In the genomic region with DNA sequence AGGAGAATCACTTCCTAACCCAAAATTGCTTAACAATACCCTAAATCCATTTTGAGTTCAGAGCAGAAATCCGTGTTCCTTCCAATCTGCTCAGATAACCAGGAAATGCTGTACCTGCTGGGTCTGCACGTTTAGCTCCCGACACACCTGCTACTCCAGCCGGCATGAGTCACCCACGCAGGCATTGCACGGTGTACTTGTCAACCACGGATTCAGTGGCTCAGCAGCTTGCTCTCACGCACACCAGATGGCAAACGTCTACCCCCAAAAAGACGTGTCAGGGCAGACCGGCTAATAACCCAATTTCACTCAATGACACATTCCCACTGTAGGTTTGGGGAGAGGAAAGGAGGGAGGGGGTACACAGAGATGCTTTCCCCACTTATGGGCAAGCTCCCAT, we compare ENCODE assay signal across 1 cellular context.
TF ChIP-seq lines count a peak whose summit lies in the region.

No MANE protein-coding gene starts in this region.

TF ChIP-seq in GM12878, 131 proteins besides CTCF, POLR2A, EP300 and RAD21 (continued from another document and continues in another):
- no peak for TF ChIP-seq CUX1 (IDR thresholded peaks at IDR 0.05; ENCODE audit: insufficient replicate concordance, low read depth, low read length)
- TF ChIP-seq GABPA (IDR thresholded peaks at IDR 0.05; ENCODE audit: low read depth) = no peak
- no peak for TF ChIP-seq HDGF (IDR thresholded peaks at IDR 0.05)
- no peak for TF ChIP-seq E4F1 (IDR thresholded peaks at IDR 0.05; ENCODE audit: borderline replicate concordance, partially characterized antibody)
- TF ChIP-seq STAT3 (IDR thresholded peaks at IDR 0.05; ENCODE audit: low read depth, low read length) = no peak
- TF ChIP-seq RBBP5 (conservative IDR thresholded peaks at IDR 0.05) = no peak
- no peak for TF ChIP-seq PRDM15 (CRISPR knock-in tag; IDR thresholded peaks at IDR 0.05)
- TF ChIP-seq JUND (IDR thresholded peaks at IDR 0.05; ENCODE audit: low read depth, low read length) = no peak
- TF ChIP-seq CBX3 (IDR thresholded peaks at IDR 0.05; ENCODE audit: borderline replicate concordance, low read depth) = no peak
- no peak for TF ChIP-seq PAX8 (IDR thresholded peaks at IDR 0.05)
- no peak for TF ChIP-seq IRF4 (IDR thresholded peaks at IDR 0.05; ENCODE audit: low read depth, low read length)
- TF ChIP-seq, protein P1, sequence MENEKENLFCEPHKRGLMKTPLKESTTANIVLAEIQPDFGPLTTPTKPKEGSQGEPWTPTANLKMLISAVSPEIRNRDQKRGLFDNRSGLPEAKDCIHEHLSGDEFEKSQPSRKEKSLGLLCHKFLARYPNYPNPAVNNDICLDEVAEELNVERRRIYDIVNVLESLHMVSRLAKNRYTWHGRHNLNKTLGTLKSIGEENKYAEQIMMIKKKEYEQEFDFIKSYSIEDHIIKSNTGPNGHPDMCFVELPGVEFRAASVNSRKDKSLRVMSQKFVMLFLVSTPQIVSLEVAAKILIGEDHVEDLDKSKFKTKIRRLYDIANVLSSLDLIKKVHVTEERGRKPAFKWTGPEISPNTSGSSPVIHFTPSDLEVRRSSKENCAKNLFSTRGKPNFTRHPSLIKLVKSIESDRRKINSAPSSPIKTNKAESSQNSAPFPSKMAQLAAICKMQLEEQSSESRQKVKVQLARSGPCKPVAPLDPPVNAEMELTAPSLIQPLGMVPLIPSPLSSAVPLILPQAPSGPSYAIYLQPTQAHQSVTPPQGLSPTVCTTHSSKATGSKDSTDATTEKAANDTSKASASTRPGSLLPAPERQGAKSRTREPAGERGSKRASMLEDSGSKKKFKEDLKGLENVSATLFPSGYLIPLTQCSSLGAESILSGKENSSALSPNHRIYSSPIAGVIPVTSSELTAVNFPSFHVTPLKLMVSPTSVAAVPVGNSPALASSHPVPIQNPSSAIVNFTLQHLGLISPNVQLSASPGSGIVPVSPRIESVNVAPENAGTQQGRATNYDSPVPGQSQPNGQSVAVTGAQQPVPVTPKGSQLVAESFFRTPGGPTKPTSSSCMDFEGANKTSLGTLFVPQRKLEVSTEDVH (IDR thresholded peaks at IDR 0.05; ENCODE audit: low read depth, partially characterized antibody) = no peak
- TF ChIP-seq BMI1 (IDR thresholded peaks at IDR 0.05; ENCODE audit: borderline replicate concordance) = no peak
- 0 out of 2 replicates have a peak, but pooled peaks have one; percentile 31 for TF ChIP-seq TCF3 (IDR thresholded peaks at IDR 0.05; ENCODE audit: borderline replicate concordance, insufficient read depth, low read depth, low read length)
- TF ChIP-seq HSF1 (IDR thresholded peaks at IDR 0.05; ENCODE audit: low read depth, low read length) = no peak
- peak; percentile 71; the same call in 1 of the 2 replicates for TF ChIP-seq BACH1 (IDR thresholded peaks at IDR 0.05; ENCODE audit: borderline replicate concordance)
- TF ChIP-seq MXI1 (IDR thresholded peaks at IDR 0.05; ENCODE audit: low read depth, low read length) = peak; percentile 67; the same call in 1 of the 2 replicates
- no peak for TF ChIP-seq NRF1 (conservative IDR thresholded peaks at IDR 0.05; ENCODE audit: low read depth, low read length)
- TF ChIP-seq WRNIP1 (IDR thresholded peaks at IDR 0.05; ENCODE audit: borderline replicate concordance, low read depth, low read length) = no peak
- no peak for TF ChIP-seq FOXK2 (IDR thresholded peaks at IDR 0.05)
- TF ChIP-seq BHLHE40 (IDR thresholded peaks at IDR 0.05; ENCODE audit: borderline replicate concordance in 1 of 2, low read depth in 2 of 2, low read length in 1 of 2) = peak; percentile 64 to 91; a peak in 3 of 4 replicates
- TF ChIP-seq, protein P2, sequence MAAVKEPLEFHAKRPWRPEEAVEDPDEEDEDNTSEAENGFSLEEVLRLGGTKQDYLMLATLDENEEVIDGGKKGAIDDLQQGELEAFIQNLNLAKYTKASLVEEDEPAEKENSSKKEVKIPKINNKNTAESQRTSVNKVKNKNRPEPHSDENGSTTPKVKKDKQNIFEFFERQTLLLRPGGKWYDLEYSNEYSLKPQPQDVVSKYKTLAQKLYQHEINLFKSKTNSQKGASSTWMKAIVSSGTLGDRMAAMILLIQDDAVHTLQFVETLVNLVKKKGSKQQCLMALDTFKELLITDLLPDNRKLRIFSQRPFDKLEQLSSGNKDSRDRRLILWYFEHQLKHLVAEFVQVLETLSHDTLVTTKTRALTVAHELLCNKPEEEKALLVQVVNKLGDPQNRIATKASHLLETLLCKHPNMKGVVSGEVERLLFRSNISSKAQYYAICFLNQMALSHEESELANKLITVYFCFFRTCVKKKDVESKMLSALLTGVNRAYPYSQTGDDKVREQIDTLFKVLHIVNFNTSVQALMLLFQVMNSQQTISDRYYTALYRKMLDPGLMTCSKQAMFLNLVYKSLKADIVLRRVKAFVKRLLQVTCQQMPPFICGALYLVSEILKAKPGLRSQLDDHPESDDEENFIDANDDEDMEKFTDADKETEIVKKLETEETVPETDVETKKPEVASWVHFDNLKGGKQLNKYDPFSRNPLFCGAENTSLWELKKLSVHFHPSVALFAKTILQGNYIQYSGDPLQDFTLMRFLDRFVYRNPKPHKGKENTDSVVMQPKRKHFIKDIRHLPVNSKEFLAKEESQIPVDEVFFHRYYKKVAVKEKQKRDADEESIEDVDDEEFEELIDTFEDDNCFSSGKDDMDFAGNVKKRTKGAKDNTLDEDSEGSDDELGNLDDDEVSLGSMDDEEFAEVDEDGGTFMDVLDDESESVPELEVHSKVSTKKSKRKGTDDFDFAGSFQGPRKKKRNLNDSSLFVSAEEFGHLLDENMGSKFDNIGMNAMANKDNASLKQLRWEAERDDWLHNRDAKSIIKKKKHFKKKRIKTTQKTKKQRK (IDR thresholded peaks at IDR 0.05; ENCODE audit: low read depth, low read length) = no peak
- TF ChIP-seq POU2F2 (IDR thresholded peaks at IDR 0.05; ENCODE audit: borderline replicate concordance, low read depth, low read length) = no peak
- no peak for TF ChIP-seq RUNX3 (IDR thresholded peaks at IDR 0.05; ENCODE audit: low read length)
- peak; percentile 79; the same call in 1 of the 2 replicates for TF ChIP-seq TCF12 (IDR thresholded peaks at IDR 0.05; ENCODE audit: low read depth, low read length)
- TF ChIP-seq MTA2 (IDR thresholded peaks at IDR 0.05; ENCODE audit: low read depth) = peak; percentile 50
- TF ChIP-seq RELB (IDR thresholded peaks at IDR 0.05; ENCODE audit: low read depth) = peak; percentile 54; the same call in 1 of the 2 replicates
- TF ChIP-seq PAX5 (IDR thresholded peaks at IDR 0.05; ENCODE audit: borderline replicate concordance, low read depth, low read length) = no peak
- TF ChIP-seq MYC (IDR thresholded peaks at IDR 0.05; ENCODE audit: insufficient read depth, insufficient read length, insufficient replicate concordance, low read length, severe bottlenecking) = no peak
- no peak for TF ChIP-seq FOXM1 (IDR thresholded peaks at IDR 0.05; ENCODE audit: low read depth, low read length)
- no peak for TF ChIP-seq MTA3 (IDR thresholded peaks at IDR 0.05; ENCODE audit: borderline replicate concordance, low read length)
- TF ChIP-seq SMC3 (IDR thresholded peaks at IDR 0.05; ENCODE audit: borderline replicate concordance, low read length) = no peak
- no peak for TF ChIP-seq CBX5 (IDR thresholded peaks at IDR 0.05; ENCODE audit: low read depth)
- no peak for TF ChIP-seq CBFB (IDR thresholded peaks at IDR 0.05; ENCODE audit: low read depth)
